Comparison of ENCODE assay signal across 10 cellular contexts in genomic region chr21:29217818-29218252, GRCh38.
A peak's percentile ranks its signal among the peaks of the same experiment; 100 is the strongest.
DNase-seq lines count a peak whose midpoint lies in the region; ATAC-seq and TF ChIP-seq lines count a peak whose summit lies in the region.
"Had no signal": no experiment of that assay in that cellular context is flagged by ENCODE, and none has a peak within 500 bp of the region (broad histone marks: within the 10 kb centered on the region; RNA-seq: fewer than 3 reads in every experiment).

No MANE protein-coding gene starts in this region.

- H3K4me1 ChIP-seq in right cardiac atrium (ENCODE audit: control insufficient read depth, insufficient read depth, low read length) = peaks cover 6% of the 10 kb centered on the region
- H3K4me1 ChIP-seq in foreskin keratinocyte = peaks cover 11% of the 10 kb centered on the region
- no peaks in the 10 kb centered on the region for H3K4me1 ChIP-seq in aorta (ENCODE audit: control insufficient read depth in 1 of 2, insufficient read depth in 2 of 2, low read length in 2 of 2)
- peaks cover 0 to 9% (median 2%) of the 10 kb centered on the region in 4 donors for H3K4me1 ChIP-seq in tibial artery

- intact Hi-C loops in right cardiac atrium (cut with DNase I) = no loop called here
- intact Hi-C loops in Right ventricle myocardium inferior (cut with DNase I) = no loop called here
- intact Hi-C loops in aorta (cut with DNase I) = no loop called here
- intact Hi-C loops in tibial artery (cut with DNase I; ENCODE audit: low total_unique reads) = no loop called here

- DNase-seq in right cardiac atrium (no peak), Right ventricle myocardium inferior (ENCODE audit: missing footprints) (no peak), foreskin keratinocyte (peak; percentile 90 to 97), aorta (no peak), tibial artery (no peak)
- DNase-seq in stimulated activated CD4-positive, alpha-beta T cell treated with anti-CD3 and anti-CD28 coated beads, Interleukin-4, amount 100 ng/mL, for 24 hours = no peak
- DNase-seq: CD8-positive, alpha-beta memory T cell; heart left ventricle had no signal

- H3K27me3 ChIP-seq in right cardiac atrium (ENCODE audit: control insufficient read depth, insufficient read depth) (no peaks in the 10 kb centered on the region), foreskin keratinocyte (no peaks in the 10 kb centered on the region), aorta (ENCODE audit: control insufficient read depth in 1 of 2, insufficient read depth in 2 of 2, low read length in 1 of 2) (no peaks in the 10 kb centered on the region), tibial artery (no peaks in the 10 kb centered on the region)
- H3K27me3 ChIP-seq: heart left ventricle had no signal

- WGBS in right cardiac atrium = 41% methylated on average over 4 of the region's 4 CpGs
- 22 to 31% methylated on average over 4 of the region's 4 CpGs for WGBS in aorta, 2 donors

- H3K4me3 ChIP-seq in right cardiac atrium (ENCODE audit: low read length) (no peak overlapping the region), aorta (ENCODE audit: low read length in 2 of 2) (no peak overlapping the region), tibial artery (no peak overlapping the region)
- H3K4me3 ChIP-seq: heart left ventricle had no signal

- no peak for TF ChIP-seq CTCF in foreskin keratinocyte (conservative IDR thresholded peaks at IDR 0.05)
- TF ChIP-seq CTCF in tibial artery (IDR thresholded peaks at IDR 0.05) = no peak

- H3K9me3 ChIP-seq in right cardiac atrium (ENCODE audit: control insufficient read depth, low read length) (no peaks in the 10 kb centered on the region), aorta (ENCODE audit: control insufficient read depth, low read length) (no peaks in the 10 kb centered on the region), tibial artery (no peaks in the 10 kb centered on the region)
- H3K9me3 ChIP-seq: heart left ventricle had no signal

- H3K36me3 ChIP-seq in aorta (ENCODE audit: control insufficient read depth in 1 of 2, insufficient read depth in 2 of 2, low read length in 1 of 2) (no peaks in the 10 kb centered on the region), tibial artery (no peaks in the 10 kb centered on the region)
- H3K36me3 ChIP-seq: heart left ventricle had no signal

- ATAC-seq in right cardiac atrium = peak; percentile 42 to 70
- ATAC-seq in Right ventricle myocardium inferior = no peak
- ATAC-seq in SK-N-SH treated with all-trans-retinoic acid at 6 μM for 48 hours = peak; percentile 43; the same call in 2 of the 3 replicates
- ATAC-seq in foreskin keratinocyte = peak; percentile 93
- ATAC-seq in aorta (ENCODE audit: low FRiP score) = peak; percentile 69
- no peak for ATAC-seq in GM18517 (IDR thresholded peaks at IDR 0.05; ENCODE audit: unreplicated experiment)

- no peak overlapping the region for H3K27ac ChIP-seq in right cardiac atrium (ENCODE audit: low read length)
- peak overlapping the region; percentile 35 for H3K27ac ChIP-seq in foreskin keratinocyte
- H3K27ac ChIP-seq in aorta (ENCODE audit: low read depth in 1 of 2, low read length in 2 of 2) = no peak overlapping the region
- peak overlapping the region in 1 of 2 donors; percentile 26 for H3K27ac ChIP-seq in tibial artery

TF ChIP-seq in SK-N-SH treated with all-trans-retinoic acid at 6 μM for 48 hours, 23 proteins besides CTCF, POLR2A, EP300 and RAD21:
- TF ChIP-seq TOX (CRISPR knock-in tag; IDR thresholded peaks at IDR 0.05; ENCODE audit: borderline replicate concordance) = no peak
- peak; percentile 78 for TF ChIP-seq ISL1 (CRISPR knock-in tag; IDR thresholded peaks at IDR 0.05)
- peak; percentile 75 for TF ChIP-seq CREB5 (CRISPR knock-in tag; IDR thresholded peaks at IDR 0.05; ENCODE audit: low read depth)
- no peak for TF ChIP-seq GLIS3 (CRISPR knock-in tag; IDR thresholded peaks at IDR 0.05)
- 0 out of 2 replicates have a peak, but pooled peaks have one; percentile 30 for TF ChIP-seq POU6F1 (CRISPR knock-in tag; IDR thresholded peaks at IDR 0.05; ENCODE audit: borderline replicate concordance, low read depth)

Comparison
In these comparisons a context has a peak if more than half of its experiments do, and no peak if none do; other contexts are left out.
1. ATAC-seq: peak in right cardiac atrium (2 of 2), SK-N-SH treated with all-trans-retinoic acid at 6 μM for 48 hours (single experiment), foreskin keratinocyte (single experiment) and aorta (single experiment); none in Right ventricle myocardium inferior (single experiment) and GM18517 (single experiment).
2. DNase-seq: peak in foreskin keratinocyte (2 of 2); none in right cardiac atrium (0 of 3), Right ventricle myocardium inferior (single experiment), aorta (0 of 2), stimulated activated CD4-positive, alpha-beta T cell treated with anti-CD3 and anti-CD28 coated beads, Interleukin-4, amount 100 ng/mL, for 24 hours (single experiment) and tibial artery (0 of 2).